In genomic region chr9:122036988-122037387, GRCh38 we compare ENCODE assay signal across 20 cellular contexts. TPM values are rescaled to one million over a fixed set of nuclear protein-coding genes. Genes with fewer than 3 reads are reported as not detected.
DNase-seq lines count a peak whose midpoint lies in the region; ATAC-seq and TF ChIP-seq lines count a peak whose summit lies in the region.
"Had no signal": no experiment of that assay in that cellular context is flagged by ENCODE, and none has a peak within 500 bp of the region (broad histone marks: within the 10 kb centered on the region; RNA-seq: fewer than 3 reads in every experiment).

No MANE protein-coding gene starts in this region.

- H2BK120ac ChIP-seq in mesenchymal stem cell (ENCODE audit: low read depth, low read length) = no peak overlapping the region

- H3K27me3 ChIP-seq in mesenchymal stem cell (ENCODE audit: control insufficient read depth in 1 of 2, insufficient read depth in 1 of 2, low read length in 2 of 2) (no peaks in the 10 kb centered on the region), H7 (ENCODE audit: control insufficient read depth, insufficient read depth, low read length) (no peaks in the 10 kb centered on the region), aorta (ENCODE audit: control insufficient read depth in 1 of 2, insufficient read depth in 2 of 2, low read length in 1 of 2) (no peaks in the 10 kb centered on the region)
- no peaks in the 10 kb centered on the region for H3K27me3 ChIP-seq in effector memory CD4-positive, alpha-beta T cell (replicated peaks; ENCODE audit: control insufficient read depth, insufficient read depth, low read length, poor library complexity, severe bottlenecking)
- H3K27me3 ChIP-seq: BE2C, neural progenitor cell had no signal

- peaks cover 2% of the 10 kb centered on the region for H3K4me1 ChIP-seq in mesenchymal stem cell (ENCODE audit: control insufficient read depth, insufficient read depth, low read depth, low read length)
- H3K4me1 ChIP-seq in effector memory CD4-positive, alpha-beta T cell (ENCODE audit: control insufficient read depth, insufficient read depth, low read length, poor library complexity, severe bottlenecking) = no peaks in the 10 kb centered on the region
- peaks cover 2 to 8% of the 10 kb centered on the region in 2 donors for H3K4me1 ChIP-seq in aorta (ENCODE audit: control insufficient read depth in 1 of 2, insufficient read depth in 2 of 2, low read length in 2 of 2)
- H3K4me1 ChIP-seq: neural progenitor cell had no signal

- no peak overlapping the region for H4K8ac ChIP-seq in mesenchymal stem cell (ENCODE audit: low read length)

- no peak overlapping the region for H2BK5ac ChIP-seq in mesenchymal stem cell (ENCODE audit: low read depth, low read length, poor library complexity, severe bottlenecking)

- no peak for TF ChIP-seq CTCF in epithelial cell of esophagus (IDR thresholded peaks at IDR 0.05; ENCODE audit: insufficient read depth, low read depth, low read length, missing control alignments)

- no peak overlapping the region for H3K4me3 ChIP-seq in epithelial cell of esophagus (ENCODE audit: low read length)
- H3K4me3 ChIP-seq in mesenchymal stem cell (ENCODE audit: insufficient read depth in 1 of 2, low read depth in 1 of 2, low read length in 2 of 2) = no peak overlapping the region
- H3K4me3 ChIP-seq in H7 (ENCODE audit: insufficient read depth, low read depth, low read length) = no peak overlapping the region
- no peak overlapping the region for H3K4me3 ChIP-seq in effector memory CD4-positive, alpha-beta T cell (ENCODE audit: insufficient read depth, low read depth, low read length, poor library complexity, severe bottlenecking)
- H3K4me3 ChIP-seq in aorta (ENCODE audit: low read length in 2 of 2) = no peak overlapping the region
- H3K4me3 ChIP-seq: neural progenitor cell, PC-9 had no signal

- no peak overlapping the region for H3K23ac ChIP-seq in mesenchymal stem cell (ENCODE audit: low read length in 2 of 2)

- no peak overlapping the region for H3K14ac ChIP-seq in mesenchymal stem cell (ENCODE audit: low read length in 2 of 2)

- intact Hi-C loops in left colon (cut with DNase I, micrococcal nuclease) (no loop called here), aorta (cut with DNase I) (loop anchor here (5.0 kb wide), 1 partner anchor 35 kb away; no protein-coding TSS in a partner anchor)

- H3K27ac ChIP-seq in mesenchymal stem cell (ENCODE audit: low read length, poor library complexity, severe bottlenecking) (no peak overlapping the region), aorta (ENCODE audit: low read depth in 1 of 2, low read length in 2 of 2) (no peak overlapping the region)
- no peak overlapping the region for H3K27ac ChIP-seq in effector memory CD4-positive, alpha-beta T cell (ENCODE audit: insufficient read depth, low read length, poor library complexity, severe bottlenecking)
- H3K27ac ChIP-seq: neural progenitor cell, PC-9 had no signal

- H3K18ac ChIP-seq in mesenchymal stem cell (ENCODE audit: low read depth in 1 of 2, low read length in 2 of 2) = no peak overlapping the region

- H2AK5ac ChIP-seq in mesenchymal stem cell (ENCODE audit: low read length, severe bottlenecking) = no peak overlapping the region

- DNase-seq in EH (ENCODE audit: low read depth) (peak; percentile 86), RKO (ENCODE audit: low spot score) (peak; percentile 43), epithelial cell of esophagus (ENCODE audit: low read depth) (peak; percentile 37), mesenchymal stem cell (peak; percentile 49), left colon (no peak), H7 (no peak), aorta (no peak)
- no peak for DNase-seq in effector memory CD4-positive, alpha-beta T cell
- DNase-seq: activated CD4-positive, alpha-beta memory T cell treated with anti-CD3 and anti-CD28 coated beads for 36 hours; activated naive CD4-positive, alpha-beta T cell treated with anti-CD3 and anti-CD28 coated beads, Interleukin-2, amount 50 U/mL, for 16 hours; activated T-cell treated with anti-CD3 and anti-CD28 coated beads, Interleukin-2, amount 50 U/mL, for 24 hours; BE2C; head of caudate nucleus; KBM-7; midbrain; NCI-H1092 treated with DMSO at 0.1 percent for 48 hours; NCI-H69; PC-9; SW 1271 had no signal

- H3K4me2 ChIP-seq in mesenchymal stem cell (ENCODE audit: low read length, poor library complexity, severe bottlenecking) = no peak overlapping the region
- H3K4me2 ChIP-seq: neural progenitor cell, PC-9 had no signal

- 0% methylated on average over 1 of the region's 1 CpG for WGBS in mesenchymal stem cell
- 25 to 26% methylated on average over 1 of the region's 1 CpG for WGBS in aorta, 2 donors

- no peak overlapping the region for H3K4ac ChIP-seq in mesenchymal stem cell (ENCODE audit: low read depth in 1 of 2, low read length in 2 of 2)

- H3K9ac ChIP-seq in mesenchymal stem cell (ENCODE audit: low read length) = no peak overlapping the region
- H3K9ac ChIP-seq: neural progenitor cell had no signal

- H3K79me1 ChIP-seq in mesenchymal stem cell (replicated peaks; ENCODE audit: low read length, poor library complexity, severe bottlenecking) = peaks cover 6% of the 10 kb centered on the region

- no peak overlapping the region for H2BK15ac ChIP-seq in mesenchymal stem cell (ENCODE audit: low read depth, poor library complexity, severe bottlenecking)

- H2BK12ac ChIP-seq in mesenchymal stem cell (ENCODE audit: low read length in 2 of 2) = no peak overlapping the region

- H2AFZ ChIP-seq in mesenchymal stem cell (ENCODE audit: low read depth, low read length) = no peak overlapping the region
- H2AFZ ChIP-seq: neural progenitor cell, PC-9 had no signal

- H3K9me3 ChIP-seq in mesenchymal stem cell (ENCODE audit: control insufficient read depth, low read length) = no peaks in the 10 kb centered on the region
- no peaks in the 10 kb centered on the region for H3K9me3 ChIP-seq in effector memory CD4-positive, alpha-beta T cell (ENCODE audit: control insufficient read depth, low read length)
- no peaks in the 10 kb centered on the region for H3K9me3 ChIP-seq in aorta (ENCODE audit: control insufficient read depth, low read length)
- H3K9me3 ChIP-seq: BE2C had no signal

- ATAC-seq in left colon = no peak
- ATAC-seq in aorta (ENCODE audit: low FRiP score) = no peak

- H4K91ac ChIP-seq in mesenchymal stem cell (ENCODE audit: low read length) = no peak overlapping the region

- H3K36me3 ChIP-seq in mesenchymal stem cell (ENCODE audit: control insufficient read depth in 1 of 2, insufficient read depth in 2 of 2, low read depth in 1 of 2, low read length in 2 of 2) (peaks cover 0 to 9% of the 10 kb centered on the region in 2 experiments), H7 (replicated peaks; ENCODE audit: control insufficient read depth, insufficient read depth, low read length) (no peaks in the 10 kb centered on the region), aorta (ENCODE audit: control insufficient read depth in 1 of 2, insufficient read depth in 2 of 2, low read length in 1 of 2) (no peaks in the 10 kb centered on the region)
- peaks cover 10% of the 10 kb centered on the region for H3K36me3 ChIP-seq in effector memory CD4-positive, alpha-beta T cell (ENCODE audit: control insufficient read depth, insufficient read depth, low read length)
- H3K36me3 ChIP-seq: neural progenitor cell had no signal

RNA-seq across cellular contexts. Expression of gene TTLL11, which starts 56.1 kb away (rescaled TPM):
- polyA plus RNA-seq in mesenchymal stem cell (2013, experiment 1 of 2) = 5.2 TPM
- 5.5 TPM for polyA plus RNA-seq in mesenchymal stem cell (2013, experiment 2 of 2)
- total RNA-seq in left colon = 1 to 10 TPM; 5.9 to 6.6 TPM
- total RNA-seq in H7 (2014; rRNA removed; shearing (Covaris generic)) = 0.18 and 0.97 TPM in 2 replicates
- 10 to 100 TPM; 23.7 to 31.4 TPM for total RNA-seq in aorta
- polyA plus RNA-seq in aorta = 10 to 100 TPM in 1 of 2 donors, 1 to 10 TPM in 1; 7.7 to 12.9 TPM

Comparison
In these comparisons a context has a peak if more than half of its experiments do, and no peak if none do; other contexts are left out.
1. DNase-seq: peak in EH (single experiment), RKO (single experiment), epithelial cell of esophagus (single experiment) and mesenchymal stem cell (single experiment); none in left colon (0 of 2), H7 (single experiment), effector memory CD4-positive, alpha-beta T cell (0 of 3) and aorta (0 of 2).
2. intact Hi-C loops: an anchor here in aorta (5.0 kb wide); none called in left colon.